ENCODE assay signal across 19 cellular contexts in the genomic region with DNA sequence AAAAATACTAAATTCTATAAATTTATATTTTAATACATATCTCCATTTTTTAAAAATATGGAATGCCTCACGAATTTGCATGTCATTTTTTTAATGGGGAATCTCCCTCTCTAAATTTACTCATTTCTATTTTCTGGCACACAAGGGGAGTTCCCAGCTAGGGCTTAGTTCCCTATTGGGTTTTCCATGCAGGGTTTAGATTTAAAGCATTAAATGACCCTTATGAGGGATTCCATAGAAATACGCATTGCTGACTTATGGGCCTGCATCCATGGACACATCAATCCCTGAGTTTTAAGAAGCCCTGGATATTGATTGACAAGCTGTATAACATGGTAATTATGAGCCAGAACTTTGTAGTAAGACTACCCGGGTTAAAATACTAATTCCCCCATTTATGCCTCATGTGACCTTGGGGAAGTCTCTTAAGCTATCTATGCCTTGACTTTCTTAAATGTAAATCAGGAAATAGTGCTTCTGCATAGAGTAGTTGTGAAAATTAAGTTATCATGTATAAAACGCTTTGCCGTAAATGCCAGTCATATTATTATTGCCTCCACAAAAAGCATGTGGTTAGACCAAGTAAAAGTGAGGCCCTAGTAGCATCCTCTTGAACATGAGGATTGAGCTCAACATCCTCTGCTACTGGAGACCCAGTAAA.
DNase-seq lines count a peak whose midpoint lies in the region; ATAC-seq and TF ChIP-seq lines count a peak whose summit lies in the region.
"Had no signal": no experiment of that assay in that cellular context is flagged by ENCODE, and none has a peak within 500 bp of the region (broad histone marks: within the 10 kb centered on the region; RNA-seq: fewer than 3 reads in every experiment).

No MANE protein-coding gene starts in this region.

- in situ Hi-C loops in GM13977 (cut with MboI; ENCODE audit: low pct_unique_long_range_greater_than_20kb, low sequenced_read_pairs, unreplicated experiment): loop anchor here (10.0 kb wide), 1 partner anchor 255 kb away; no protein-coding TSS in a partner anchor

- H3K4me1 Mint-ChIP-seq in naive B cell: peaks cover 28 to 39% (median 36%) of the 10 kb centered on the region in 3 donors
- H3K4me1 Mint-ChIP-seq: CD4-positive, alpha-beta memory T cell had no signal

- peaks cover 0 to 4% (median 0%) of the 10 kb centered on the region in 7 donors for H3K9me3 Mint-ChIP-seq in naive B cell
- H3K9me3 Mint-ChIP-seq: CD4-positive, alpha-beta memory T cell had no signal

- no peaks in the 10 kb centered on the region for H3K36me3 Mint-ChIP-seq in naive B cell
- H3K36me3 Mint-ChIP-seq: CD4-positive, alpha-beta memory T cell had no signal

- no peaks in the 10 kb centered on the region for H3K27me3 Mint-ChIP-seq in naive B cell
- H3K27me3 Mint-ChIP-seq: CD4-positive, alpha-beta memory T cell had no signal

- peak overlapping the region; percentile 29 to 87 (median 80) for H3K27ac Mint-ChIP-seq in naive B cell
- H3K27ac Mint-ChIP-seq: CD4-positive, alpha-beta memory T cell had no signal

- peak; percentile 63 for ATAC-seq in GM18907 (IDR thresholded peaks at IDR 0.05; ENCODE audit: unreplicated experiment)
- peak; percentile 70 for ATAC-seq in GM21576 (IDR thresholded peaks at IDR 0.05; ENCODE audit: unreplicated experiment)
- peak; percentile 60 for ATAC-seq in HG03108 (IDR thresholded peaks at IDR 0.05; ENCODE audit: unreplicated experiment)
- ATAC-seq in naive B cell (ENCODE audit: low read depth in 2 of 2): peak; percentile 94 to 95
- no peak for ATAC-seq in HG03520 (IDR thresholded peaks at IDR 0.05; ENCODE audit: unreplicated experiment)
- ATAC-seq: Panc1, pancreas had no signal

- TF ChIP-seq CTCF in GM13977 (IDR thresholded peaks at IDR 0.05; ENCODE audit: extremely low read depth, insufficient read depth, missing control alignments): no peak

- peak; percentile 62 for DNase-seq in naive B cell
- no peak for DNase-seq in AG08396 (ENCODE audit: low spot score)
- no peak for DNase-seq in GM13977 (ENCODE audit: low spot score)
- DNase-seq: activated CD4-positive, CD25-positive, alpha-beta regulatory T cell treated with anti-CD3 and anti-CD28 coated beads, Interleukin-2, amount 50 U/mL, for 72 hours; adrenal gland; CD4-positive, alpha-beta memory T cell; GDM1; glutamatergic neuron; islet precursor cell; NCI-H1092; NCI-H446 treated with DMSO at 0.1 percent for 48 hours; pancreas; spleen; testis had no signal

- H3K4me3 Mint-ChIP-seq in naive B cell: peak overlapping the region in 7 of 8 donors; percentile 1 to 66 (median 62)
- H3K4me3 Mint-ChIP-seq: CD4-positive, alpha-beta memory T cell had no signal
